In the genomic region with DNA sequence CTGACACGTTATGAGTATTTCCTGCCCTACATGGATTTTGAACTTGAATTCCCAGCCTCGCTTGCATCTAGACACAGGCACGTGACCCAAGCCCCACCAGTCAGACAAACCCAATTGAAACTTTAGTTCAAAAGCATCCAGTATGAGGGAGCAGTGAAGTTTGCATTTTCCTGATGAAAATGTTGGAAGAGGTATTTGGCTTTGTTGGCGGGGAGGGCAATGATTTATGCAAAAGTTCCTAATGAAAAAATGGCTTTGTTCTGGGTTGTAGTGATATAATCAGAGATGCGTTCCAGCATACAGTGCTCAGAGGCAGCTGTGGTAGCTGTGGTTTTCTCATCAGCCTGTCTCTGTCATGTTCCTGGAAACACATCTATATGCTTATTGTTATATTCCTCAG, we compare ENCODE assay signal across 18 cellular contexts. TPM values are rescaled to one million over a fixed set of nuclear protein-coding genes. Genes with fewer than 3 reads are reported as not detected.
DNase-seq lines count a peak whose midpoint lies in the region; TF ChIP-seq lines count a peak whose summit lies in the region.
"Had no signal": no experiment of that assay in that cellular context is flagged by ENCODE, and none has a peak within 500 bp of the region (broad histone marks: within the 10 kb centered on the region; RNA-seq: fewer than 3 reads in every experiment).

No MANE protein-coding gene starts in this region.

- TF ChIP-seq CTCF in tibial artery (IDR thresholded peaks at IDR 0.05) = no peak

- no peak overlapping the region for H3K4me3 ChIP-seq in tibial artery
- H3K4me3 ChIP-seq: HAP-1, SK-N-MC had no signal

- H3K27ac ChIP-seq in angular gyrus (ENCODE audit: low read depth, low read length) (peak overlapping the region; percentile 22), substantia nigra (ENCODE audit: low read depth, low read length, poor library complexity, severe bottlenecking) (peak overlapping the region; percentile 74), tibial artery (no peak overlapping the region)
- H3K27ac ChIP-seq: SK-N-MC had no signal

- H3K27me3 ChIP-seq in tibial artery = no peaks in the 10 kb centered on the region

- no peaks in the 10 kb centered on the region for H3K4me1 ChIP-seq in tibial artery
- H3K4me1 ChIP-seq: Caco-2, HAP-1 had no signal

- intact Hi-C loops in tibial artery (cut with DNase I; ENCODE audit: low total_unique reads) = no loop called here

- no peaks in the 10 kb centered on the region for H3K36me3 ChIP-seq in tibial artery
- H3K36me3 ChIP-seq: HAP-1 had no signal

- H3K9me3 ChIP-seq in tibial artery = no peaks in the 10 kb centered on the region
- H3K9me3 ChIP-seq: Caco-2, HAP-1 had no signal

- peak; percentile 28 for DNase-seq in LHCN-M2 (ENCODE audit: low read depth)
- peak; percentile 27 for DNase-seq in inferior parietal cortex (ENCODE audit: extremely low spot score)
- DNase-seq in substantia nigra (lab: John Stamatoyannopoulos, UW) = peak in 8 of 49 donors; percentile 8 to 30 (median 13)
- DNase-seq in H4 (ENCODE audit: low spot score) = no peak
- no peak for DNase-seq in tibial artery
- DNase-seq in NCI-H345 (lab: John Stamatoyannopoulos, UW) = no peak
- DNase-seq: Caco-2, IMR-90, Karpas-422, NCI-H1105, NCI-H1694, NCI-H2107, NCI-H2227 treated with DMSO at 0.1 percent for 48 hours, NCI-H526 had no signal

RNA-seq across cellular contexts. Expression of gene CPS1, which starts 36.8 kb away (rescaled TPM):
- 30.8 and 36.4 TPM in 2 replicates for total RNA-seq in LHCN-M2 (2014; rRNA removed)
- polyA plus RNA-seq in LHCN-M2 (2012) = 6.7 TPM
- total RNA-seq in H4 (2014; rRNA removed; shearing (Covaris generic)) = 19.3 and 30.4 TPM in 2 replicates
- polyA plus RNA-seq: CD14-positive monocyte had no signal

RNA-seq across cellular contexts. Expression of gene LANCL1, which starts 43.0 kb away (rescaled TPM):
- 41.8 and 53.8 TPM in 2 replicates for total RNA-seq in LHCN-M2 (2014; rRNA removed)
- 15.8 TPM for polyA plus RNA-seq in LHCN-M2 (2012)
- 42.6 and 46.5 TPM in 2 replicates for total RNA-seq in H4 (2014; rRNA removed; shearing (Covaris generic))

Comparison
In these comparisons a context has a peak if more than half of its experiments do, and no peak if none do; other contexts are left out.
1. DNase-seq: peak in LHCN-M2 (single experiment) and inferior parietal cortex (single experiment); none in H4 (single experiment), tibial artery (0 of 2) and NCI-H345 (single experiment).
2. H3K27ac ChIP-seq: peak in angular gyrus (single experiment) and substantia nigra (single experiment); none in tibial artery (0 of 2).